ENCODE assay signal across 19 cellular contexts in genomic region chr7:14340415-14341079, GRCh38.
DNase-seq lines count a peak whose midpoint lies in the region; ATAC-seq and TF ChIP-seq lines count a peak whose summit lies in the region.
"Had no signal": no experiment of that assay in that cellular context is flagged by ENCODE, and none has a peak within 500 bp of the region (broad histone marks: within the 10 kb centered on the region; RNA-seq: fewer than 3 reads in every experiment).

No MANE protein-coding gene starts in this region.

- peak overlapping the region in 2 of 3 experiments; percentile 28 to 40 for H3K27ac Mint-ChIP-seq in nephron
- H3K27ac Mint-ChIP-seq in CD8-positive, alpha-beta memory T cell = no peak overlapping the region
- H3K27ac Mint-ChIP-seq: activated CD4-positive, alpha-beta T cell treated with anti-CD3 and anti-CD28 coated beads, Interleukin-2, amount 10 ng/mL, durations not matched to agents 24 days and 14 days; activated naive CD8-positive, alpha-beta T cell treated with anti-CD3 and anti-CD28 coated beads, Interleukin-2, amount 10 ng/mL, durations not matched to agents 7 days and 5 days; activated T-helper 17 cell treated with anti-CD3 and anti-CD28 coated beads, Interleukin-2, amount 50 U/mL, for 72 hours; natural killer cell; progenitor cell of endocrine pancreas; T-helper 1 cell treated with Interleukin-12 subunit alpha and Interleukin-12 subunit beta and Interleukin-4 antibody, amounts not matched to agents 30 μg/mL and 1 μg/mL, for 36 hours had no signal

- H3K27me3 ChIP-seq in NT2/D1 (ENCODE audit: insufficient read depth, insufficient read length) = no peaks in the 10 kb centered on the region
- H3K27me3 ChIP-seq in CD8-positive, alpha-beta memory T cell (ENCODE audit: insufficient read depth, low read length, poor library complexity, severe bottlenecking) = no peaks in the 10 kb centered on the region
- H3K27me3 ChIP-seq: tibial nerve had no signal

- H3K9ac ChIP-seq in NT2/D1 (ENCODE audit: insufficient read length, low read depth) = no peak overlapping the region

- CTCF ChIA-PET in CD8-positive, alpha-beta memory T cell (lab: Charles Lee) = no interaction called here

- H3K36me3 ChIP-seq in NT2/D1 (ENCODE audit: insufficient read depth, insufficient read length, low read length) = no peaks in the 10 kb centered on the region
- no peaks in the 10 kb centered on the region for H3K36me3 ChIP-seq in CD8-positive, alpha-beta memory T cell (ENCODE audit: insufficient read depth, low read length)
- H3K36me3 ChIP-seq: tibial nerve had no signal

- H3K4me1 ChIP-seq in NT2/D1 (ENCODE audit: insufficient read depth, insufficient read length) = no peaks in the 10 kb centered on the region
- H3K4me1 ChIP-seq in CD8-positive, alpha-beta memory T cell (ENCODE audit: insufficient read depth, low read length) = no peaks in the 10 kb centered on the region

- H3K27ac ChIP-seq in CD8-positive, alpha-beta memory T cell (ENCODE audit: low read depth, low read length) = no peak overlapping the region
- H3K27ac ChIP-seq: tibial nerve had no signal

- no peaks in the 10 kb centered on the region for H3K27me3 Mint-ChIP-seq in nephron (ENCODE audit: low read depth)
- no peaks in the 10 kb centered on the region for H3K27me3 Mint-ChIP-seq in CD8-positive, alpha-beta memory T cell
- H3K27me3 Mint-ChIP-seq: activated CD4-positive, alpha-beta T cell treated with anti-CD3 and anti-CD28 coated beads, Interleukin-2, amount 10 ng/mL, durations not matched to agents 24 days and 14 days; activated naive CD8-positive, alpha-beta T cell treated with anti-CD3 and anti-CD28 coated beads, Interleukin-2, amount 10 ng/mL, durations not matched to agents 7 days and 5 days; activated T-helper 17 cell treated with anti-CD3 and anti-CD28 coated beads, Interleukin-2, amount 50 U/mL, for 72 hours; progenitor cell of endocrine pancreas had no signal

- in situ Hi-C loops in GM13977 (cut with MboI; ENCODE audit: low pct_unique_long_range_greater_than_20kb, low sequenced_read_pairs, unreplicated experiment) = no loop called here

- H3K9me3 ChIP-seq in NT2/D1 (ENCODE audit: insufficient read depth, low read length) = no peaks in the 10 kb centered on the region
- no peaks in the 10 kb centered on the region for H3K9me3 ChIP-seq in CD8-positive, alpha-beta memory T cell (ENCODE audit: low read length)
- H3K9me3 ChIP-seq: tibial nerve had no signal

- TF ChIP-seq CTCF in nephron (IDR thresholded peaks at IDR 0.05; ENCODE audit: unreplicated experiment in 3 of 3) (no peak), GM13977 (IDR thresholded peaks at IDR 0.05; ENCODE audit: extremely low read depth, insufficient read depth, missing control alignments) (no peak)

- H3K4me1 Mint-ChIP-seq in nephron = peaks cover 12% of the 10 kb centered on the region
- no peaks in the 10 kb centered on the region for H3K4me1 Mint-ChIP-seq in CD8-positive, alpha-beta memory T cell
- H3K4me1 Mint-ChIP-seq: activated CD4-positive, alpha-beta T cell treated with anti-CD3 and anti-CD28 coated beads, Interleukin-2, amount 10 ng/mL, durations not matched to agents 24 days and 14 days; activated naive CD8-positive, alpha-beta T cell treated with anti-CD3 and anti-CD28 coated beads, Interleukin-2, amount 10 ng/mL, durations not matched to agents 7 days and 5 days; activated T-helper 17 cell treated with anti-CD3 and anti-CD28 coated beads, Interleukin-2, amount 50 U/mL, for 72 hours; natural killer cell had no signal

- POLR2A ChIA-PET in CD8-positive, alpha-beta memory T cell (lab: Charles Lee) = no interaction called here

- DNase-seq in DMS79 treated with DMSO at 0.1 percent for 48 hours (lab: John Stamatoyannopoulos, UW) (peak; percentile 54), NT2/D1 (ENCODE audit: low read depth, low spot score) (peak; percentile 16), GM13977 (ENCODE audit: low spot score) (no peak)
- no peak for DNase-seq in CD8-positive, alpha-beta memory T cell
- DNase-seq in stimulated activated CD4-positive, alpha-beta T cell treated with anti-CD3 and anti-CD28 coated beads, Interleukin-15, amount 100 ng/mL, for 24 hours = no peak
- DNase-seq: activated CD4-positive, alpha-beta T cell treated with anti-CD3 and anti-CD28 coated beads, Interleukin-2, amount 10 ng/mL, durations not matched to agents 24 days and 14 days; activated naive CD8-positive, alpha-beta T cell treated with anti-CD3 and anti-CD28 coated beads, Interleukin-2, amount 10 ng/mL, durations not matched to agents 7 days and 5 days; left colon; natural killer cell; NCI-H1694; PC-3; SHP77 treated with DMSO at 0.1 percent for 48 hours; stimulated activated naive CD8-positive, alpha-beta T cell treated with anti-CD3 and anti-CD28 coated beads, Interleukin-15, Interleukin-2, amounts not matched to agents 100 U/mL and 50 U/mL, for 24 hours had no signal

- ATAC-seq in HG02610 (IDR thresholded peaks at IDR 0.05; ENCODE audit: unreplicated experiment) = peak; percentile 63
- ATAC-seq: activated T-helper 17 cell treated with anti-CD3 and anti-CD28 coated beads, Interleukin-2, amount 50 U/mL, for 72 hours; left colon; natural killer cell; PC-3; stimulated activated naive CD8-positive, alpha-beta T cell treated with anti-CD3 and anti-CD28 coated beads, Interleukin-15, Interleukin-2, amounts not matched to agents 100 U/mL and 50 U/mL, for 24 hours had no signal

- H3K36me3 Mint-ChIP-seq in nephron (ENCODE audit: low read depth) = no peaks in the 10 kb centered on the region
- H3K36me3 Mint-ChIP-seq in CD8-positive, alpha-beta memory T cell = no peaks in the 10 kb centered on the region
- H3K36me3 Mint-ChIP-seq: activated naive CD8-positive, alpha-beta T cell treated with anti-CD3 and anti-CD28 coated beads, Interleukin-2, amount 10 ng/mL, durations not matched to agents 7 days and 5 days; natural killer cell had no signal

- H3K4me3 Mint-ChIP-seq in nephron = no peak overlapping the region
- no peak overlapping the region for H3K4me3 Mint-ChIP-seq in CD8-positive, alpha-beta memory T cell
- H3K4me3 Mint-ChIP-seq: activated CD4-positive, alpha-beta T cell treated with anti-CD3 and anti-CD28 coated beads, Interleukin-2, amount 10 ng/mL, durations not matched to agents 24 days and 14 days; activated naive CD8-positive, alpha-beta T cell treated with anti-CD3 and anti-CD28 coated beads, Interleukin-2, amount 10 ng/mL, durations not matched to agents 7 days and 5 days; activated T-helper 17 cell treated with anti-CD3 and anti-CD28 coated beads, Interleukin-2, amount 50 U/mL, for 72 hours; natural killer cell; T-helper 1 cell treated with Interleukin-12 subunit alpha and Interleukin-12 subunit beta and Interleukin-4 antibody, amounts not matched to agents 30 μg/mL and 1 μg/mL, for 36 hours had no signal

- H3K4me3 ChIP-seq in NT2/D1 (ENCODE audit: insufficient read length, low read depth) = no peak overlapping the region
- H3K4me3 ChIP-seq in CD8-positive, alpha-beta memory T cell (ENCODE audit: low read length) = no peak overlapping the region
- H3K4me3 ChIP-seq: tibial nerve had no signal

- H3K9me3 Mint-ChIP-seq in nephron = no peaks in the 10 kb centered on the region
- no peaks in the 10 kb centered on the region for H3K9me3 Mint-ChIP-seq in CD8-positive, alpha-beta memory T cell
- H3K9me3 Mint-ChIP-seq: activated CD4-positive, alpha-beta T cell treated with anti-CD3 and anti-CD28 coated beads, Interleukin-2, amount 10 ng/mL, durations not matched to agents 24 days and 14 days; activated naive CD8-positive, alpha-beta T cell treated with anti-CD3 and anti-CD28 coated beads, Interleukin-2, amount 10 ng/mL, durations not matched to agents 7 days and 5 days; activated T-helper 17 cell treated with anti-CD3 and anti-CD28 coated beads, Interleukin-2, amount 50 U/mL, for 72 hours; T-helper 1 cell treated with Interleukin-12 subunit alpha and Interleukin-12 subunit beta and Interleukin-4 antibody, amounts not matched to agents 30 μg/mL and 1 μg/mL, for 36 hours had no signal

Comparison
In these comparisons a context has a peak if more than half of its experiments do, and no peak if none do; other contexts are left out.
1. DNase-seq: peak in DMS79 treated with DMSO at 0.1 percent for 48 hours (single experiment) and NT2/D1 (single experiment); none in GM13977 (single experiment), CD8-positive, alpha-beta memory T cell (0 of 5) and stimulated activated CD4-positive, alpha-beta T cell treated with anti-CD3 and anti-CD28 coated beads, Interleukin-15, amount 100 ng/mL, for 24 hours (single experiment).
2. H3K27ac Mint-ChIP-seq: peak in nephron (2 of 3); none in CD8-positive, alpha-beta memory T cell (0 of 8).